Comparison of ENCODE assay signal across 8 cellular contexts in the genomic region with DNA sequence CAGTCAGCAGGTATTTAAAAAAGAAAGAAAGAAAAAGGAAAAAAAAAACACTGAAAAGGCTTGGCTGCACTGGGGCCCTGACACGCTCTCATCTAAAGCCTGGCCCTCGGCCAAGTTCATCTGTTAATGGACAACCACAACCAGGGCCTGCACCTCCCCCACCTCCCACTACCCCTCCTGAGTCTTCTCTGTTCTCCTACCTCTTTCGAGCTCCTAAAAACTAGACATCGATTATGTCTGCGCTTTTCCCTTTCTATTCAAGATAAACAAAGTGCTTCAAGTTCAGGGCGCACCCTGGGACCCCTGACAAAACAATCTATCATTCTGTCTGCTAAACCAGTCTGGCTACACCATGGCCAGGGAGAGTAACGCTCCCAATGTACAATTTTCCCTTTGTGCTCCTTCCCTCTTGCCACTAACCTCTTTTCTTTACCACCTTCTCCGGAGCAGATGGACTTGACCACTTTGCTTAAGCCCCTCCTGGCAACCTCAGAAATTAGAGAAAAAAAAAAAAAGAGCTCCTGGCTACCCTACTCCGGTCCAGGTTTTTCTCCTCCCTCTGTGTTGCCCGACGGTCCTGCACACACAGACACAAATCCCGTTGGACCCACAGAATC. TPM values are rescaled to one million over a fixed set of nuclear protein-coding genes. Genes with fewer than 3 reads are reported as not detected.
DNase-seq lines count a peak whose midpoint lies in the region; ATAC-seq, FAIRE-seq and TF ChIP-seq lines count a peak whose summit lies in the region.

No MANE protein-coding gene starts in this region.

- H3K27ac ChIP-seq in RWPE2 (ENCODE audit: poor library complexity, severe bottlenecking) (peak overlapping the region; percentile 24), keratinocyte (ENCODE audit: control insufficient read depth, insufficient read depth, low read length) (peak overlapping the region; percentile 76)

- TF ChIP-seq CTCF in RWPE2 (IDR thresholded peaks at IDR 0.05; ENCODE audit: poor library complexity, severe bottlenecking) (no peak), keratinocyte (optimal IDR thresholded peaks at IDR 0.05 in 1 of 3, IDR thresholded peaks at IDR 0.05 in 1 of 3, conservative IDR thresholded peaks at IDR 0.05 in 1 of 3; ENCODE audit: extremely low read depth in 1 of 3, insufficient read depth in 2 of 3, low read length in 3 of 3) (no peak), natural killer cell (IDR thresholded peaks at IDR 0.05) (no peak)

- H3K79me2 ChIP-seq in keratinocyte (ENCODE audit: control insufficient read depth, insufficient read depth, low read length) = peaks cover 39% of the 10 kb centered on the region

- H3K27ac Mint-ChIP-seq in natural killer cell = no peak overlapping the region

- in situ Hi-C loops in KBM-7 (cut with MboI; ENCODE audit: low pct_unique_long_range_greater_than_20kb, low sequenced_read_pairs) = no loop called here

- dilution Hi-C loops in keratinocyte (cut with MboI; ENCODE audit: extremely low pct_ligation_motif_present, low sequenced_read_pairs) = no loop called here

- peak overlapping the region; percentile 69 for H3K9ac ChIP-seq in keratinocyte (ENCODE audit: control insufficient read depth, extremely low read depth, insufficient read depth, low read length)

- H3K4me1 Mint-ChIP-seq in natural killer cell = peaks cover 4% of the 10 kb centered on the region in 2 donors

- no peaks in the 10 kb centered on the region for H3K9me3 Mint-ChIP-seq in natural killer cell

- no peaks in the 10 kb centered on the region for H3K36me3 Mint-ChIP-seq in natural killer cell

- H3K4me1 ChIP-seq in RWPE2 (ENCODE audit: insufficient read depth, poor library complexity, severe bottlenecking) (peaks cover 12% of the 10 kb centered on the region), keratinocyte (ENCODE audit: control insufficient read depth, extremely low read depth, insufficient read depth, low read length) (peaks cover 80% of the 10 kb centered on the region)

- H3K4me3 ChIP-seq in RWPE2 (ENCODE audit: severe bottlenecking) (no peak overlapping the region), keratinocyte (ENCODE audit: control insufficient read depth in 2 of 3, extremely low read depth in 1 of 3, insufficient read depth in 2 of 3, low read depth in 1 of 3, low read length in 3 of 3) (peak overlapping the region in 2 of 3 experiments; percentile 60 to 66)

- H3K27me3 ChIP-seq in RWPE2 (ENCODE audit: insufficient read depth, poor library complexity, severe bottlenecking) (no peaks in the 10 kb centered on the region), keratinocyte (ENCODE audit: control insufficient read depth, extremely low read depth, insufficient read depth, low read length) (no peaks in the 10 kb centered on the region)

- intact Hi-C loops in natural killer cell (cut with micrococcal nuclease) = no loop called here

- ATAC-seq in GM21529 (IDR thresholded peaks at IDR 0.05; ENCODE audit: unreplicated experiment) = peak; percentile 64
- ATAC-seq in RWPE2 (ENCODE audit: low read depth) = peak; percentile 58
- no peak for ATAC-seq in natural killer cell
- no peak for ATAC-seq in GM18858 (IDR thresholded peaks at IDR 0.05; ENCODE audit: unreplicated experiment)

- peak overlapping the region; percentile 86 for H3K4me2 ChIP-seq in keratinocyte (ENCODE audit: control insufficient read depth, extremely low read depth, insufficient read depth, low read depth, low read length)

- H3K36me3 ChIP-seq in RWPE2 (ENCODE audit: low read depth) (no peaks in the 10 kb centered on the region), keratinocyte (ENCODE audit: control insufficient read depth in 2 of 2, extremely low read depth in 1 of 2, insufficient read depth in 2 of 2, low read length in 2 of 2) (peaks cover 0 to 3% of the 10 kb centered on the region in 2 experiments)

- DNase-seq in COR-L47 (lab: John Stamatoyannopoulos, UW) (peak; percentile 89), KBM-7 (peak; percentile 88), RWPE2 (ENCODE audit: low spot score) (no peak), keratinocyte (ENCODE audit: low read depth, low spot score) (no peak), natural killer cell (no peak), occipital lobe (lab: John Stamatoyannopoulos, UW) (no peak)

- no peak overlapping the region for H3K4me3 Mint-ChIP-seq in natural killer cell

- H3K9me3 ChIP-seq in RWPE2 (ENCODE audit: severe bottlenecking) (no peaks in the 10 kb centered on the region), keratinocyte (ENCODE audit: control insufficient read depth, low read depth, low read length) (no peaks in the 10 kb centered on the region)

- peaks cover 51 to 96% of the 10 kb centered on the region in 2 donors for H3K27me3 Mint-ChIP-seq in natural killer cell (ENCODE audit: low read depth in 2 of 2)

- peak; percentile 70 for FAIRE-seq in keratinocyte (lab: Jason Lieb, UNC)

- H4K20me1 ChIP-seq in keratinocyte (ENCODE audit: control insufficient read depth, extremely low read depth, insufficient read depth, low read length) = no peaks in the 10 kb centered on the region

- peak overlapping the region; percentile 66 for H2AFZ ChIP-seq in keratinocyte (ENCODE audit: control insufficient read depth, low read length)

- H3K9me1 ChIP-seq in keratinocyte (ENCODE audit: control insufficient read depth, extremely low read depth, insufficient read depth, low read length) = no peaks in the 10 kb centered on the region

RNA-seq across cellular contexts. Expression of a gene that starts 22.7 kb away (rescaled TPM):
- polyA plus RNA-seq in keratinocyte = 3.8 to 5.3 TPM (median 5.0 TPM) in 3 replicates
- polyA plus RNA-seq in keratinocyte (2011; ENCODE audit: low read depth) = 6.4 TPM
- polyA plus RNA-seq in keratinocyte (2011; cell fraction: cytosol; rRNA removed) = 2.9 and 3.7 TPM in 2 replicates
- 10.2 and 12.2 TPM in 2 replicates for polyA plus RNA-seq in keratinocyte (2011; cell fraction: nucleus; rRNA removed)
- polyA plus RNA-seq in keratinocyte (2012; ENCODE audit: low replicate concordance) = 4.8 and 12.4 TPM in 2 replicates
- 9.7 to 17.6 TPM (median 12.8 TPM) in 3 replicates for polyA minus RNA-seq in keratinocyte
- 4.2 TPM for polyA minus RNA-seq in keratinocyte (2011; cell fraction: cytosol; rRNA and poly(A)+ RNA removed)
- polyA minus RNA-seq in keratinocyte (2011; cell fraction: nucleus; rRNA and poly(A)+ RNA removed) = 10.6 and 20.9 TPM in 2 replicates
- total RNA-seq in natural killer cell (1 to 10 TPM; 2.6 to 3.5 (median 3.0) TPM), occipital lobe (128 TPM)

Comparison
In these comparisons a context has a peak if more than half of its experiments do, and no peak if none do; other contexts are left out.
1. DNase-seq: peak in COR-L47 (single experiment) and KBM-7 (single experiment); none in RWPE2 (single experiment), keratinocyte (single experiment), natural killer cell (single experiment) and occipital lobe (single experiment).
2. ATAC-seq: peak in GM21529 (single experiment) and RWPE2 (single experiment); none in natural killer cell (0 of 3) and GM18858 (single experiment).
3. RNA of a gene that starts 22.7 kb away (total RNA-seq): 128 TPM in occipital lobe (single experiment); 2.6 to 3.5 TPM in natural killer cell; every median in the first group is over 10 times any median in the second.